In genomic region chr3:23800731-23801130, GRCh38 we compare ENCODE assay signal across 10 cellular contexts. TPM values are rescaled to one million over a fixed set of nuclear protein-coding genes. Genes with fewer than 3 reads are reported as not detected.
DNase-seq lines count a peak whose midpoint lies in the region; ATAC-seq and TF ChIP-seq lines count a peak whose summit lies in the region.
"Had no signal": no experiment of that assay in that cellular context is flagged by ENCODE, and none has a peak within 500 bp of the region (broad histone marks: within the 10 kb centered on the region; RNA-seq: fewer than 3 reads in every experiment).

No MANE protein-coding gene starts in this region.

- TF ChIP-seq CTCF in LNCAP (IDR thresholded peaks at IDR 0.05) (peak; percentile 23; the same call in 1 of the 2 replicates), chondrocyte (IDR thresholded peaks at IDR 0.05) (peak; percentile 76), progenitor cell of endocrine pancreas (IDR thresholded peaks at IDR 0.05; ENCODE audit: unreplicated experiment) (no peak)

- H2AK5ac ChIP-seq in mesenchymal stem cell (ENCODE audit: low read length, severe bottlenecking), result no peak overlapping the region

- H3K36me3 Mint-ChIP-seq in chondrocyte (ENCODE audit: low read depth) (no peaks in the 10 kb centered on the region), progenitor cell of endocrine pancreas (ENCODE audit: insufficient read depth) (no peaks in the 10 kb centered on the region)

- H3K79me1 ChIP-seq in mesenchymal stem cell (replicated peaks; ENCODE audit: low read length, poor library complexity, severe bottlenecking), result no peaks in the 10 kb centered on the region

- H3K4me1 ChIP-seq in mesenchymal stem cell (ENCODE audit: control insufficient read depth, insufficient read depth, low read depth, low read length), result no peaks in the 10 kb centered on the region

- no peak overlapping the region for H3K4ac ChIP-seq in mesenchymal stem cell (ENCODE audit: low read depth in 1 of 2, low read length in 2 of 2)

- no peaks in the 10 kb centered on the region for H3K27me3 ChIP-seq in mesenchymal stem cell (ENCODE audit: control insufficient read depth in 1 of 2, insufficient read depth in 1 of 2, low read length in 2 of 2)

- H3K4me3 ChIP-seq in mesenchymal stem cell (ENCODE audit: insufficient read depth in 1 of 2, low read depth in 1 of 2, low read length in 2 of 2), result no peak overlapping the region

- H3K27me3 Mint-ChIP-seq in chondrocyte (ENCODE audit: low read depth) (no peaks in the 10 kb centered on the region), progenitor cell of endocrine pancreas (peaks cover 4% of the 10 kb centered on the region)

- H3K4me2 ChIP-seq in mesenchymal stem cell (ENCODE audit: low read length, poor library complexity, severe bottlenecking), result no peak overlapping the region

- no peaks in the 10 kb centered on the region for H3K9me3 ChIP-seq in mesenchymal stem cell (ENCODE audit: control insufficient read depth, low read length)

- H3K36me3 ChIP-seq in mesenchymal stem cell (ENCODE audit: control insufficient read depth in 1 of 2, insufficient read depth in 2 of 2, low read depth in 1 of 2, low read length in 2 of 2), result no peaks in the 10 kb centered on the region

- H2BK15ac ChIP-seq in mesenchymal stem cell (ENCODE audit: low read depth, poor library complexity, severe bottlenecking), result no peak overlapping the region

- no peak overlapping the region for H2BK12ac ChIP-seq in mesenchymal stem cell (ENCODE audit: low read length in 2 of 2)

- ATAC-seq in HG03196 (IDR thresholded peaks at IDR 0.05; ENCODE audit: unreplicated experiment), result no peak

- no peak overlapping the region for H4K91ac ChIP-seq in mesenchymal stem cell (ENCODE audit: low read length)

- no peak overlapping the region for H3K23ac ChIP-seq in mesenchymal stem cell (ENCODE audit: low read length in 2 of 2)

- no peak overlapping the region for H3K27ac Mint-ChIP-seq in chondrocyte (ENCODE audit: unreplicated experiment)
- H3K27ac Mint-ChIP-seq in progenitor cell of endocrine pancreas, result no peak overlapping the region

- no peak overlapping the region for H3K18ac ChIP-seq in mesenchymal stem cell (ENCODE audit: low read depth in 1 of 2, low read length in 2 of 2)

- H4K8ac ChIP-seq in mesenchymal stem cell (ENCODE audit: low read length), result no peak overlapping the region

- peak; percentile 29 for DNase-seq in ELR (ENCODE audit: low read depth)
- no peak for DNase-seq in chondrocyte (ENCODE audit: low spot score)
- DNase-seq in mesenchymal stem cell, result no peak
- DNase-seq in NCI-H226, result no peak
- DNase-seq in progenitor cell of endocrine pancreas (ENCODE audit: low spot score, unreplicated experiment), result no peak
- no peak for DNase-seq in DMS114 treated with DMSO at 0.1 percent for 48 hours (lab: John Stamatoyannopoulos, UW; ENCODE audit: unreplicated experiment)
- DNase-seq: GF-D8; stimulated activated CD4-positive, alpha-beta T cell treated with anti-CD3 and anti-CD28 coated beads, Interleukin-4, amount 100 ng/mL, for 24 hours had no signal

- H2AFZ ChIP-seq in mesenchymal stem cell (ENCODE audit: low read depth, low read length), result no peak overlapping the region

- no peak overlapping the region for H3K27ac ChIP-seq in mesenchymal stem cell (ENCODE audit: low read length, poor library complexity, severe bottlenecking)

- H3K9me3 Mint-ChIP-seq in chondrocyte (ENCODE audit: low read depth) (no peaks in the 10 kb centered on the region), progenitor cell of endocrine pancreas (ENCODE audit: low read depth) (no peaks in the 10 kb centered on the region)

- peak overlapping the region; percentile 20 for H3K9ac ChIP-seq in mesenchymal stem cell (ENCODE audit: low read length)

- no peak overlapping the region for H2BK5ac ChIP-seq in mesenchymal stem cell (ENCODE audit: low read depth, low read length, poor library complexity, severe bottlenecking)

- H3K4me1 Mint-ChIP-seq in chondrocyte (ENCODE audit: low read depth) (peaks cover 14% of the 10 kb centered on the region), progenitor cell of endocrine pancreas (ENCODE audit: low read depth) (peaks cover 16% of the 10 kb centered on the region)

- WGBS in mesenchymal stem cell, result 89% methylated on average over 3 of the region's 3 CpGs

- H3K14ac ChIP-seq in mesenchymal stem cell (ENCODE audit: low read length in 2 of 2), result no peak overlapping the region

- H3K4me3 Mint-ChIP-seq in chondrocyte (ENCODE audit: unreplicated experiment), result no peak overlapping the region
- H3K4me3 Mint-ChIP-seq in progenitor cell of endocrine pancreas (ENCODE audit: low read depth), result no peak overlapping the region

- H2BK120ac ChIP-seq in mesenchymal stem cell (ENCODE audit: low read depth, low read length), result no peak overlapping the region

RNA-seq across cellular contexts. Expression of gene UBE2E1, which starts 5.0 kb away (rescaled TPM):
- 72.3 to 103 TPM (median 101 TPM) in 3 replicates for total RNA-seq in chondrocyte
- 181 TPM for polyA plus RNA-seq in mesenchymal stem cell (2013, experiment 1 of 2)
- 175 TPM for polyA plus RNA-seq in mesenchymal stem cell (2013, experiment 2 of 2)
- 129 and 134 TPM in 2 replicates for total RNA-seq in progenitor cell of endocrine pancreas
